In the genomic region with DNA sequence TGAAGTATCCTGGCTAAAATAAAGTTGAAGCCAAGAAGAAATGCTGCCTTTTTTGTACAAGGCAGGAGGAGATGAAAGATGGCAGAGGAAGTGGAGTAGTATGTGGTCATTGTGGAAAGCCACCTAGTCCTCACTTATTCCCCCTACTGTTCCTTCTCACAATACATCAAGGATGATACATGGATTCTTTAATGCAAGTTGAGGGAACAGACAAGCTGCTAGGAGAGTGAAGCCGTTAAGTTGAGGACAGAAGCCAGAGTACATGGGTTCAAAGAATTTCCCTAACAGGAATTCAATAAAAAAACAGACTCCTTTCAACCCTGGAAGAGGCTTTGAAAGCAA, we compare ENCODE assay signal across 11 cellular contexts.
DNase-seq lines count a peak whose midpoint lies in the region; ATAC-seq, FAIRE-seq and TF ChIP-seq lines count a peak whose summit lies in the region.
"Had no signal": no experiment of that assay in that cellular context is flagged by ENCODE, and none has a peak within 500 bp of the region (broad histone marks: within the 10 kb centered on the region; RNA-seq: fewer than 3 reads in every experiment).

No MANE protein-coding gene starts in this region.

- H3K4me3 Mint-ChIP-seq in HFFc6, result peak overlapping the region; percentile 75
- H3K4me3 Mint-ChIP-seq in activated CD4-positive, alpha-beta memory T cell treated with anti-CD3 and anti-CD28 coated beads, Interleukin-2, amount 10 ng/mL, durations not matched to agents 7 days and 5 days, result no peak overlapping the region
- H3K4me3 Mint-ChIP-seq: dendritic cell treated with granulocyte-macrophage colony-stimulating factor and Interleukin-4, amounts not matched to agents 40 ng/mL and 50 ng/mL, for 4 days had no signal

- no peak for ATAC-seq in left lung
- no peak for ATAC-seq in pancreas

- H3K4me1 ChIP-seq in ACC112 (ENCODE audit: control insufficient read depth, insufficient read depth, low read length, unreplicated experiment), result peaks cover 67% of the 10 kb centered on the region
- H3K4me1 ChIP-seq in adipocyte (ENCODE audit: control insufficient read depth, insufficient read depth, low read length), result peaks cover 54% of the 10 kb centered on the region
- peaks cover 19 to 36% of the 10 kb centered on the region in 2 donors for H3K4me1 ChIP-seq in left lung
- peaks cover 0 to 20% (median 16%) of the 10 kb centered on the region in 3 donors for H3K4me1 ChIP-seq in pancreas

- no peaks in the 10 kb centered on the region for H3K36me3 ChIP-seq in ACC112 (ENCODE audit: insufficient read depth, low read length)
- no peaks in the 10 kb centered on the region for H3K36me3 ChIP-seq in adipocyte (ENCODE audit: control insufficient read depth, insufficient read depth, low read length, severe bottlenecking)
- no peaks in the 10 kb centered on the region for H3K36me3 ChIP-seq in left lung
- H3K36me3 ChIP-seq in pancreas, result no peaks in the 10 kb centered on the region

- TF ChIP-seq CTCF in HFFc6 (IDR thresholded peaks at IDR 0.05) (no peak), left lung (IDR thresholded peaks at IDR 0.05) (no peak), pancreas (IDR thresholded peaks at IDR 0.05) (no peak)

- no peaks in the 10 kb centered on the region for H3K9me3 Mint-ChIP-seq in HFFc6
- H3K9me3 Mint-ChIP-seq in activated CD4-positive, alpha-beta memory T cell treated with anti-CD3 and anti-CD28 coated beads, Interleukin-2, amount 10 ng/mL, durations not matched to agents 7 days and 5 days, result no peaks in the 10 kb centered on the region
- H3K9me3 Mint-ChIP-seq: dendritic cell treated with granulocyte-macrophage colony-stimulating factor and Interleukin-4, amounts not matched to agents 40 ng/mL and 50 ng/mL, for 4 days had no signal

- H3K9ac ChIP-seq in adipocyte (ENCODE audit: low read length), result peak overlapping the region; percentile 32

- CTCF ChIA-PET in activated CD4-positive, alpha-beta memory T cell treated with anti-CD3 and anti-CD28 coated beads, Interleukin-2, amount 10 ng/mL, durations not matched to agents 7 days and 5 days (lab: Charles Lee), result no interaction called here

- H3K9me3 ChIP-seq in adipocyte (ENCODE audit: control insufficient read depth, low read length) (no peaks in the 10 kb centered on the region), left lung (no peaks in the 10 kb centered on the region), pancreas (no peaks in the 10 kb centered on the region)

- H3K79me2 ChIP-seq in ACC112 (ENCODE audit: control insufficient read depth, insufficient read depth, low read length, unreplicated experiment), result peaks cover 38% of the 10 kb centered on the region

- H3K27me3 ChIP-seq in ACC112 (ENCODE audit: insufficient read depth, low read length) (no peaks in the 10 kb centered on the region), adipocyte (replicated peaks; ENCODE audit: control insufficient read depth, insufficient read depth, low read length) (no peaks in the 10 kb centered on the region), left lung (no peaks in the 10 kb centered on the region), pancreas (no peaks in the 10 kb centered on the region)

- intact Hi-C loops in left lung (cut with DNase I) (no loop called here), pancreas (cut with DNase I) (no loop called here)

- FAIRE-seq in pancreas (lab: Jason Lieb, UNC), result no peak

- H2AFZ ChIP-seq in ACC112 (ENCODE audit: low read length, unreplicated experiment), result no peak overlapping the region

- H3K4me1 Mint-ChIP-seq in HFFc6 (ENCODE audit: low read depth), result peaks cover 67% of the 10 kb centered on the region
- peaks cover 5% of the 10 kb centered on the region for H3K4me1 Mint-ChIP-seq in activated CD4-positive, alpha-beta memory T cell treated with anti-CD3 and anti-CD28 coated beads, Interleukin-2, amount 10 ng/mL, durations not matched to agents 7 days and 5 days

- WGBS in pancreas, 2 donors, result 77 to 93% methylated on average over 1 of the region's 1 CpG

- peak; percentile 9 for DNase-seq in HFFc6
- DNase-seq in adipocyte (ENCODE audit: low read depth), result peak; percentile 59
- DNase-seq in left lung, result no peak
- DNase-seq in activated T-cell treated with anti-CD3 and anti-CD28 coated beads, Interleukin-2, amount 50 U/mL, for 1 hour, result no peak
- DNase-seq in activated CD4-positive, alpha-beta memory T cell treated with anti-CD3 and anti-CD28 coated beads, Interleukin-2, amount 10 ng/mL, durations not matched to agents 7 days and 5 days, result no peak
- no peak for DNase-seq in NCI-H1105 treated with DMSO at 0.1 percent for 48 hours (lab: John Stamatoyannopoulos, UW)
- DNase-seq in pancreas, result no peak
- DNase-seq: activated CD4-positive, alpha-beta T cell treated with anti-CD3 and anti-CD28 coated beads for 48 hours; NCI-H345 had no signal

- H3K27ac Mint-ChIP-seq in HFFc6, result peak overlapping the region; percentile 74
- H3K27ac Mint-ChIP-seq in activated CD4-positive, alpha-beta memory T cell treated with anti-CD3 and anti-CD28 coated beads, Interleukin-2, amount 10 ng/mL, durations not matched to agents 7 days and 5 days, result no peak overlapping the region
- H3K27ac Mint-ChIP-seq: dendritic cell treated with granulocyte-macrophage colony-stimulating factor and Interleukin-4, amounts not matched to agents 40 ng/mL and 50 ng/mL, for 4 days had no signal

- peak overlapping the region; percentile 62 for H3K4me3 ChIP-seq in ACC112 (ENCODE audit: low read depth, low read length)
- no peak overlapping the region for H3K4me3 ChIP-seq in adipocyte (ENCODE audit: low read length)
- H3K4me3 ChIP-seq in left lung, result no peak overlapping the region
- no peak overlapping the region for H3K4me3 ChIP-seq in pancreas

- POLR2A ChIA-PET in activated CD4-positive, alpha-beta memory T cell treated with anti-CD3 and anti-CD28 coated beads, Interleukin-2, amount 10 ng/mL, durations not matched to agents 7 days and 5 days (lab: Charles Lee), result no interaction called here

- no peaks in the 10 kb centered on the region; the same call in 1 of the 2 replicates for H3K27me3 Mint-ChIP-seq in HFFc6 (ENCODE audit: insufficient read depth)
- peaks cover 3% of the 10 kb centered on the region for H3K27me3 Mint-ChIP-seq in activated CD4-positive, alpha-beta memory T cell treated with anti-CD3 and anti-CD28 coated beads, Interleukin-2, amount 10 ng/mL, durations not matched to agents 7 days and 5 days
- H3K27me3 Mint-ChIP-seq: dendritic cell treated with granulocyte-macrophage colony-stimulating factor and Interleukin-4, amounts not matched to agents 40 ng/mL and 50 ng/mL, for 4 days had no signal

- H3K27ac ChIP-seq in ACC112 (ENCODE audit: low read depth, low read length), result peak overlapping the region; percentile 96
- peak overlapping the region; percentile 6 to 50 for H3K27ac ChIP-seq in left lung
- H3K27ac ChIP-seq in pancreas, result no peak overlapping the region

- no peaks in the 10 kb centered on the region for H3K36me3 Mint-ChIP-seq in HFFc6 (ENCODE audit: low read depth)
- peaks cover 8% of the 10 kb centered on the region for H3K36me3 Mint-ChIP-seq in activated CD4-positive, alpha-beta memory T cell treated with anti-CD3 and anti-CD28 coated beads, Interleukin-2, amount 10 ng/mL, durations not matched to agents 7 days and 5 days (ENCODE audit: low read depth)

Comparison
In these comparisons a context has a peak if more than half of its experiments do, and no peak if none do; other contexts are left out.
1. H3K27ac ChIP-seq: peak in ACC112 (single experiment) and left lung (2 of 2); none in pancreas (0 of 4).
2. DNase-seq: peak in HFFc6 (single experiment) and adipocyte (single experiment); none in left lung (0 of 2), activated T-cell treated with anti-CD3 and anti-CD28 coated beads, Interleukin-2, amount 50 U/mL, for 1 hour (single experiment), activated CD4-positive, alpha-beta memory T cell treated with anti-CD3 and anti-CD28 coated beads, Interleukin-2, amount 10 ng/mL, durations not matched to agents 7 days and 5 days (single experiment), NCI-H1105 treated with DMSO at 0.1 percent for 48 hours (single experiment) and pancreas (0 of 6).